ENCODE assay signal across 20 cellular contexts in genomic region chr4:140353836-140354235, GRCh38. TPM values are rescaled to one million over a fixed set of nuclear protein-coding genes. Genes with fewer than 3 reads are reported as not detected.
DNase-seq lines count a peak whose midpoint lies in the region; ATAC-seq and TF ChIP-seq lines count a peak whose summit lies in the region.
"Had no signal": no experiment of that assay in that cellular context is flagged by ENCODE, and none has a peak within 500 bp of the region (broad histone marks: within the 10 kb centered on the region; RNA-seq: fewer than 3 reads in every experiment).

No MANE protein-coding gene starts in this region.

- no peaks in the 10 kb centered on the region for H3K9me3 Mint-ChIP-seq in CD4-positive, alpha-beta T cell
- no peaks in the 10 kb centered on the region for H3K9me3 Mint-ChIP-seq in natural killer cell treated with Interleukin-12 subunit alpha and Interleukin-12 subunit beta and Interleukin-15 and Interleukin-18, amount 100 ng/mL, for 72 hours
- H3K9me3 Mint-ChIP-seq: IgD-negative memory B cell had no signal

- CTCF ChIA-PET in CD4-positive, alpha-beta T cell (lab: Charles Lee): interaction anchor here (0.7 kb wide), 2 partner anchors 12 to 1252 kb away, joined by 3 to 4 read pairs; no protein-coding TSS in a partner anchor

- no peak for DNase-seq in CD4-positive, alpha-beta T cell
- DNase-seq in EH (ENCODE audit: low read depth) (peak; percentile 11), left kidney (ENCODE audit: low read depth, low spot score) (peak; percentile 11), Right ventricle myocardium inferior (ENCODE audit: missing footprints) (no peak), NCI-H774 (lab: John Stamatoyannopoulos, UW) (no peak)
- no peak for DNase-seq in natural killer cell treated with Interleukin-12 subunit alpha and Interleukin-12 subunit beta and Interleukin-15 and Interleukin-18, amount 100 ng/mL, for 72 hours (ENCODE audit: low spot score)
- DNase-seq: ACHN; EL; H7; NCI-H1092 treated with DMSO at 0.1 percent for 48 hours; NCI-H1694; NCI-H2107; NCI-H345; NCI-H526 treated with DMSO at 0.1 percent for 48 hours; NK-92 treated with Interleukin-12 subunit alpha and Interleukin-12 subunit beta, amount 100 ng/mL, for 24 hours; PC-3 had no signal

- no peaks in the 10 kb centered on the region for H3K27me3 ChIP-seq in CD4-positive, alpha-beta T cell (ENCODE audit: control insufficient read depth, insufficient read depth, low read length)

- no peaks in the 10 kb centered on the region for H3K27me3 Mint-ChIP-seq in CD4-positive, alpha-beta T cell
- H3K27me3 Mint-ChIP-seq in natural killer cell treated with Interleukin-12 subunit alpha and Interleukin-12 subunit beta and Interleukin-15 and Interleukin-18, amount 100 ng/mL, for 72 hours: peaks cover 23 to 47% of the 10 kb centered on the region in 2 donors

- TF ChIP-seq CTCF in CD4-positive, alpha-beta T cell (IDR thresholded peaks at IDR 0.05): no peak
- no peak for TF ChIP-seq CTCF in VCaP (conservative IDR thresholded peaks at IDR 0.05)

- POLR2A ChIA-PET in CD4-positive, alpha-beta T cell (lab: Charles Lee): interaction anchor here (0.9 to 1.0 kb wide), 2 partner anchors 19 to 24 kb away, joined by 3 to 9 read pairs; partner anchors contain the start of gene SCOC

- ATAC-seq in CD4-positive, alpha-beta T cell (ENCODE audit: poor library complexity): peak; percentile 73
- ATAC-seq in Right ventricle myocardium inferior: no peak
- ATAC-seq in natural killer cell treated with Interleukin-12 subunit alpha and Interleukin-12 subunit beta and Interleukin-15 and Interleukin-18, amount 100 ng/mL, for 72 hours: no peak
- ATAC-seq: PC-3 had no signal

- peak overlapping the region; percentile 67 for H3K27ac Mint-ChIP-seq in CD4-positive, alpha-beta T cell
- no peak overlapping the region for H3K27ac Mint-ChIP-seq in natural killer cell treated with Interleukin-12 subunit alpha and Interleukin-12 subunit beta and Interleukin-15 and Interleukin-18, amount 100 ng/mL, for 72 hours
- H3K27ac Mint-ChIP-seq: B cell, IgD-negative memory B cell had no signal

- no peak overlapping the region for H3K27ac ChIP-seq in CD4-positive, alpha-beta T cell (ENCODE audit: low read depth, low read length)
- peak overlapping the region; percentile 68 for H3K27ac ChIP-seq in VCaP
- H3K27ac ChIP-seq: SK-N-MC had no signal

- intact Hi-C loops in CD4-positive, alpha-beta T cell (cut with DNase I, micrococcal nuclease): loop anchor here in 1 of 2 experiments (10.0 kb wide), 1 partner anchor 619 kb away; no protein-coding TSS in a partner anchor
- intact Hi-C loops in Right ventricle myocardium inferior (cut with DNase I): no loop called here

- no peaks in the 10 kb centered on the region for H3K9me3 ChIP-seq in CD4-positive, alpha-beta T cell (ENCODE audit: control insufficient read depth, low read length)

- H3K36me3 Mint-ChIP-seq in CD4-positive, alpha-beta T cell (ENCODE audit: low read depth): no peaks in the 10 kb centered on the region
- H3K36me3 Mint-ChIP-seq in natural killer cell treated with Interleukin-12 subunit alpha and Interleukin-12 subunit beta and Interleukin-15 and Interleukin-18, amount 100 ng/mL, for 72 hours: no peaks in the 10 kb centered on the region
- H3K36me3 Mint-ChIP-seq: IgD-negative memory B cell had no signal

- H3K4me1 Mint-ChIP-seq in CD4-positive, alpha-beta T cell (ENCODE audit: low read depth): peaks cover 18% of the 10 kb centered on the region
- H3K4me1 Mint-ChIP-seq in natural killer cell treated with Interleukin-12 subunit alpha and Interleukin-12 subunit beta and Interleukin-15 and Interleukin-18, amount 100 ng/mL, for 72 hours (ENCODE audit: low read depth in 2 of 2): no peaks in the 10 kb centered on the region
- H3K4me1 Mint-ChIP-seq: B cell, IgD-negative memory B cell had no signal

- peak overlapping the region; percentile 55 for H3K4me3 Mint-ChIP-seq in CD4-positive, alpha-beta T cell
- no peak overlapping the region for H3K4me3 Mint-ChIP-seq in natural killer cell treated with Interleukin-12 subunit alpha and Interleukin-12 subunit beta and Interleukin-15 and Interleukin-18, amount 100 ng/mL, for 72 hours
- H3K4me3 Mint-ChIP-seq: B cell, IgD-negative memory B cell had no signal

RNA-seq across cellular contexts. Expression of gene SCOC, which starts 19.6 kb away (rescaled TPM):
- 1 to 10 TPM; 5.9 to 6.8 TPM for total RNA-seq in CD4-positive, alpha-beta T cell
- total RNA-seq in Right ventricle myocardium inferior: 75.3 TPM
- total RNA-seq in natural killer cell treated with Interleukin-12 subunit alpha and Interleukin-12 subunit beta and Interleukin-15 and Interleukin-18, amount 100 ng/mL, for 72 hours: 10 to 100 TPM; 22.0 to 29.5 TPM

Comparison
In these comparisons a context has a peak if more than half of its experiments do, and no peak if none do; other contexts are left out.
1. DNase-seq: peak in EH (single experiment) and left kidney (single experiment); none in CD4-positive, alpha-beta T cell (0 of 10), Right ventricle myocardium inferior (single experiment), NCI-H774 (single experiment) and natural killer cell treated with Interleukin-12 subunit alpha and Interleukin-12 subunit beta and Interleukin-15 and Interleukin-18, amount 100 ng/mL, for 72 hours (single experiment).